22 cellular contexts compared by ENCODE assay signal in genomic region chr3:135851201-135852061, GRCh38.
DNase-seq lines count a peak whose midpoint lies in the region; ATAC-seq and TF ChIP-seq lines count a peak whose summit lies in the region.
"Had no signal": no experiment of that assay in that cellular context is flagged by ENCODE, and none has a peak within 500 bp of the region (broad histone marks: within the 10 kb centered on the region; RNA-seq: fewer than 3 reads in every experiment).

No MANE protein-coding gene starts in this region.

- DNase-seq in EH (ENCODE audit: low read depth) = peak; percentile 65
- peak; percentile 83 for DNase-seq in NCI-H1105 (lab: John Stamatoyannopoulos, UW)
- peak; percentile 69 to 74 for DNase-seq in NOMO-1 (lab: John Stamatoyannopoulos, UW; ENCODE audit: unreplicated experiment in 2 of 2)
- DNase-seq in fibroblast of peridontal ligament (ENCODE audit: extremely low read depth) = peak; percentile 29
- DNase-seq in aorta = no peak
- no peak for DNase-seq in activated gamma-delta T cell (lab: John Stamatoyannopoulos, UW)
- DNase-seq in BE2C = no peak
- no peak for DNase-seq in activated T-cell treated with anti-CD3 and anti-CD28 coated beads, Interleukin-2, amount 50 U/mL, for 1 hour
- DNase-seq: activated CD4-positive, CD25-positive, alpha-beta regulatory T cell treated with anti-CD3 and anti-CD28 coated beads, Interleukin-2, amount 50 U/mL, for 72 hours; activated effector memory CD4-positive, alpha-beta T cell treated with anti-CD3 and anti-CD28 coated beads, Interleukin-2, amount 50 U/mL, for 16 hours; AML-193; amniotic stem cell; Caco-2; Karpas-422; kidney glomerular epithelial cell; NCI-H187; NCI-H510A; PC-9; stimulated activated CD4-positive, alpha-beta T cell treated with anti-CD3 and anti-CD28 coated beads, Interleukin-4, amount 100 ng/mL, for 24 hours; T-helper 9 cell had no signal

- H3K36me3 ChIP-seq in aorta (ENCODE audit: control insufficient read depth in 1 of 2, insufficient read depth in 2 of 2, low read length in 1 of 2) = no peaks in the 10 kb centered on the region
- H3K36me3 ChIP-seq in BE2C = no peaks in the 10 kb centered on the region
- H3K36me3 ChIP-seq: vagina had no signal

- H3K9me3 ChIP-seq in aorta (ENCODE audit: control insufficient read depth, low read length) (no peaks in the 10 kb centered on the region), BE2C (no peaks in the 10 kb centered on the region)
- H3K9me3 ChIP-seq: Caco-2, vagina had no signal

- intact Hi-C loops in aorta (cut with DNase I) = no loop called here

- 41 to 43% methylated on average over 4 of the region's 4 CpGs for WGBS in aorta, 2 donors

- no peak for ATAC-seq in aorta (ENCODE audit: low FRiP score)

- H3K4me3 ChIP-seq in aorta (ENCODE audit: low read length in 2 of 2) (no peak overlapping the region), BE2C (ENCODE audit: low read depth, low read length) (no peak overlapping the region)
- H3K4me3 ChIP-seq: PC-9, skin epidermis, vagina had no signal

- H3K4me1 ChIP-seq in aorta (ENCODE audit: control insufficient read depth in 1 of 2, insufficient read depth in 2 of 2, low read length in 2 of 2) = no peaks in the 10 kb centered on the region
- no peaks in the 10 kb centered on the region for H3K4me1 ChIP-seq in BE2C
- H3K4me1 ChIP-seq: Caco-2, vagina had no signal

- no peak for TF ChIP-seq CTCF in BE2C (IDR thresholded peaks at IDR 0.05; ENCODE audit: low read depth, low read length)

- H3K27me3 ChIP-seq in aorta (ENCODE audit: control insufficient read depth in 1 of 2, insufficient read depth in 2 of 2, low read length in 1 of 2) = no peaks in the 10 kb centered on the region
- H3K27me3 ChIP-seq in BE2C = no peaks in the 10 kb centered on the region
- H3K27me3 ChIP-seq: vagina had no signal

- no peak overlapping the region for H3K27ac ChIP-seq in aorta (ENCODE audit: low read depth in 1 of 2, low read length in 2 of 2)
- H3K27ac ChIP-seq: PC-9, skin epidermis, vagina had no signal

Comparison
In these comparisons a context has a peak if more than half of its experiments do, and no peak if none do; other contexts are left out.
1. DNase-seq: peak in EH (single experiment), NCI-H1105 (single experiment), NOMO-1 (2 of 2) and fibroblast of peridontal ligament (single experiment); none in aorta (0 of 2), activated gamma-delta T cell (single experiment), BE2C (single experiment) and activated T-cell treated with anti-CD3 and anti-CD28 coated beads, Interleukin-2, amount 50 U/mL, for 1 hour (single experiment).